18 cellular contexts compared by ENCODE assay signal in the genomic region with DNA sequence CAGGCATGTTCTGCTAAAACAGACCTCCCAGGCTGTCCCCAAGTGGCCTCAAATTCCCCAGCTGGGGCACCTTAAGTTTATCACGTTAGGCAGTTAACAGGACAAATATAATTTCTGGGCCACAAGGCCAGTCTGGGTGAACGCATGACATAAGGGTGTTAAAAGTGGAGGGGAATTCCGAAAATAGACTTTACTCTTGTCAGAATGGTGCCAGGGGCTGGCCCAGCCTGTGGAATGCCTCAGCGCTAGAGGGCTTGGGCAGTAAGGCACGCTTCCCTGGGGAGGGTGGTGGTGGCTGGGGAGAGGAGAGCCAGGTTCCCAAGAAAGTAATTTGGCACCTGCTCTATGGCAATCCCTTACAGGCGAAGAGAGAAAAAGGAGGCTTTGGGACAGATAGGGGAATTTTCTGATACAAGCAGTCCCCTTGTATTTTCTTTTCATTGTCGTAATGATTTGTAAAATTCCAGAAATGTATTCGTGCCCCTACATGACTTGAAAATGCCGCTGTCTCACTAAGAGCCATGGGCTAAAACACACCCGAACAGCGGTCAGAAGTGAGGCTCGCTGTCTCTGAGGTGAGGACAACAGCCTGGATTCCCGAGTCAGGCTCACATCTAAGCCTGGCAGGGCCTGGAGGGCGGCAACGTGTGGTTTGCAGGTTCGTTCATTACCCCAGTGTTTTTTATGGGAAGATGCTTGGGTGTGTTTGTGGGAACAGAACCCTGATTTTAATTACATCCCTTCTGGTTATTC.
A peak's percentile ranks its signal among the peaks of the same experiment; 100 is the strongest.
DNase-seq lines count a peak whose midpoint lies in the region; ATAC-seq and TF ChIP-seq lines count a peak whose summit lies in the region.
"Had no signal": no experiment of that assay in that cellular context is flagged by ENCODE, and none has a peak within 500 bp of the region (broad histone marks: within the 10 kb centered on the region; RNA-seq: fewer than 3 reads in every experiment).

No MANE protein-coding gene starts in this region.

- no peaks in the 10 kb centered on the region for H3K36me3 ChIP-seq in psoas muscle (ENCODE audit: insufficient read depth in 1 of 2, low read depth in 1 of 2)
- no peaks in the 10 kb centered on the region for H3K36me3 ChIP-seq in brain microvascular endothelial cell (replicated peaks)

- no peaks in the 10 kb centered on the region for H3K27me3 ChIP-seq in psoas muscle (ENCODE audit: insufficient read depth in 3 of 3, low read length in 2 of 3)
- H3K27me3 ChIP-seq in brain microvascular endothelial cell (replicated peaks), result no peaks in the 10 kb centered on the region

- no peaks in the 10 kb centered on the region for H3K27me3 Mint-ChIP-seq in activated T-helper 17 cell treated with anti-CD3 and anti-CD28 coated beads, Interleukin-2, amount 50 U/mL, for 72 hours
- H3K27me3 Mint-ChIP-seq: memory B cell had no signal

- H3K4me3 Mint-ChIP-seq in activated T-helper 17 cell treated with anti-CD3 and anti-CD28 coated beads, Interleukin-2, amount 50 U/mL, for 72 hours, result no peak overlapping the region
- H3K4me3 Mint-ChIP-seq: memory B cell had no signal

- intact Hi-C loops in left cardiac atrium (cut with DNase I) (no loop called here), psoas muscle (cut with DNase I) (loop anchor here in 1 of 2 donors (2.0 kb wide), 1 partner anchor 24 kb away; no protein-coding TSS in a partner anchor)

- 27 to 47% (median 34%) methylated on average over 16 of the region's 16 CpGs for WGBS in psoas muscle, 3 donors

- H3K4me1 Mint-ChIP-seq in activated T-helper 17 cell treated with anti-CD3 and anti-CD28 coated beads, Interleukin-2, amount 50 U/mL, for 72 hours, result peaks cover 4% of the 10 kb centered on the region
- H3K4me1 Mint-ChIP-seq: memory B cell had no signal

- H3K27ac Mint-ChIP-seq in activated T-helper 17 cell treated with anti-CD3 and anti-CD28 coated beads, Interleukin-2, amount 50 U/mL, for 72 hours, result no peak overlapping the region
- H3K27ac Mint-ChIP-seq: activated naive CD4-positive, alpha-beta T cell treated with anti-CD3 and anti-CD28 coated beads, Interleukin-2, amount 50 U/mL, for 72 hours; memory B cell had no signal

- no peak overlapping the region for H3K4me3 ChIP-seq in psoas muscle
- H3K4me3 ChIP-seq in brain microvascular endothelial cell (ENCODE audit: low read depth, low read length), result no peak overlapping the region
- H3K4me3 ChIP-seq: PC-9 had no signal

- no peak for TF ChIP-seq CTCF in psoas muscle (IDR thresholded peaks at IDR 0.05)
- no peak for TF ChIP-seq CTCF in GM10266 (IDR thresholded peaks at IDR 0.05; ENCODE audit: control insufficient read depth, insufficient read depth, low read depth, missing control alignments)
- no peak for TF ChIP-seq CTCF in brain microvascular endothelial cell (IDR thresholded peaks at IDR 0.05; ENCODE audit: low read depth, low read length, missing control alignments)

- peak; percentile 46 for DNase-seq in left cardiac atrium
- DNase-seq in psoas muscle, result peak; percentile 40 to 87
- no peak for DNase-seq in GM10266 (ENCODE audit: extremely low spot score)
- DNase-seq in brain microvascular endothelial cell, result no peak
- DNase-seq in stimulated activated CD4-positive, alpha-beta T cell treated with anti-CD3 and anti-CD28 coated beads, Interleukin-2, amount 100 ng/mL, for 24 hours, result no peak
- DNase-seq: activated CD8-positive, alpha-beta memory T cell treated with anti-CD3 and anti-CD28 coated beads, Interleukin-2, amount 50 U/mL, for 48 hours; erythroblast; NCI-H1436 treated with DMSO at 0.1 percent for 48 hours; NCI-H510A treated with DMSO at 0.1 percent for 48 hours; PC-9; stimulated activated CD4-positive, alpha-beta T cell treated with anti-CD3 and anti-CD28 coated beads, Interleukin-12 subunit alpha, Interleukin-12 subunit beta, amount 100 ng/mL, for 4 hours; T-helper 1 cell had no signal

- H3K36me3 Mint-ChIP-seq in activated T-helper 17 cell treated with anti-CD3 and anti-CD28 coated beads, Interleukin-2, amount 50 U/mL, for 72 hours (ENCODE audit: low read depth), result no peaks in the 10 kb centered on the region
- H3K36me3 Mint-ChIP-seq: activated naive CD4-positive, alpha-beta T cell treated with anti-CD3 and anti-CD28 coated beads, Interleukin-2, amount 50 U/mL, for 72 hours had no signal

- peak; percentile 66 for ATAC-seq in GM18508 (IDR thresholded peaks at IDR 0.05; ENCODE audit: insufficient read depth, unreplicated experiment)
- ATAC-seq in HG03432 (IDR thresholded peaks at IDR 0.05; ENCODE audit: unreplicated experiment), result peak; percentile 88
- peak; percentile 96 to 97 for ATAC-seq in left cardiac atrium
- peak; percentile 94 to 98 (median 98) for ATAC-seq in psoas muscle
- ATAC-seq in activated T-helper 17 cell treated with anti-CD3 and anti-CD28 coated beads, Interleukin-2, amount 50 U/mL, for 72 hours (replicated peaks), result no peak
- ATAC-seq: activated naive CD4-positive, alpha-beta T cell treated with anti-CD3 and anti-CD28 coated beads, Interleukin-2, amount 50 U/mL, for 72 hours had no signal

- H3K27ac ChIP-seq in psoas muscle, result peak overlapping the region; percentile 61
- no peak overlapping the region for H3K27ac ChIP-seq in brain microvascular endothelial cell
- H3K27ac ChIP-seq: KMS-11, PC-9 had no signal

- no peaks in the 10 kb centered on the region for H3K9me3 ChIP-seq in psoas muscle

- peaks cover 17% of the 10 kb centered on the region for H3K4me1 ChIP-seq in psoas muscle

- in situ Hi-C loops in brain microvascular endothelial cell (cut with HindIII; ENCODE audit: low pct_ligation_motif_present, low sequenced_read_pairs), result no loop called here

- no peaks in the 10 kb centered on the region for H3K9me3 Mint-ChIP-seq in activated T-helper 17 cell treated with anti-CD3 and anti-CD28 coated beads, Interleukin-2, amount 50 U/mL, for 72 hours
- H3K9me3 Mint-ChIP-seq: activated naive CD4-positive, alpha-beta T cell treated with anti-CD3 and anti-CD28 coated beads, Interleukin-2, amount 50 U/mL, for 72 hours; memory B cell had no signal

Comparison
In these comparisons a context has a peak if more than half of its experiments do, and no peak if none do; other contexts are left out.
1. DNase-seq: peak in left cardiac atrium (single experiment) and psoas muscle (2 of 2); none in GM10266 (single experiment), brain microvascular endothelial cell (single experiment) and stimulated activated CD4-positive, alpha-beta T cell treated with anti-CD3 and anti-CD28 coated beads, Interleukin-2, amount 100 ng/mL, for 24 hours (0 of 2).